Comparison of ENCODE assay signal across 34 cellular contexts in the genomic region with DNA sequence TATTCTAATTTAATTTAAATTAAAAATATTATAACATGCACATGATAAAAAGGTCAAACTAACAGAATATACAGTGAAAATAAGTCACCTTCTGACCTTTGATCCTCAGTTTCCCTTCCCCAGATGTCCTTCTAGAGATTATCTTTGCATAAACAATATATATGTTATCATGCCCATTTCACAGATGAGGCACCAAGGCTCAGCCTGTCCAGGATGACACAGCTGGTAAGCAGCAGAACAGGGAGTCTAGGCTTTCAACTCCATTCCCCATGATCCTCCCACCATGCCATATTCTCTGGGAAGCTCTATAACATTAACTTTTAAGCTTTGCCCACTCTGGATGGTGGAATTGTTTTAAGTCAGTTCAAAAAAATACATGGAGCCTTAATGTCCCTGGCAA.
"Had no signal": no experiment of that assay in that cellular context is flagged by ENCODE, and none has a peak within 500 bp of the region (broad histone marks: within the 10 kb centered on the region; RNA-seq: fewer than 3 reads in every experiment).

No MANE protein-coding gene starts in this region.

- FAIRE-seq: astrocyte, bronchial epithelial cell had no signal

- H3K9me3 ChIP-seq: adrenal gland, ascending aorta, body of pancreas, breast epithelium had no signal

- H3K4me3 ChIP-seq: adrenal gland, ascending aorta, body of pancreas, breast epithelium, cardiac muscle cell had no signal

- H3K27me3 ChIP-seq: adrenal gland, ascending aorta, body of pancreas, brain microvascular endothelial cell, breast epithelium, cardiac muscle cell had no signal

- H3K36me3 ChIP-seq: adrenal gland, brain microvascular endothelial cell, breast epithelium, cardiac muscle cell had no signal

- ATAC-seq: activated naive CD4-positive, alpha-beta T cell treated with anti-CD3 and anti-CD28 coated beads, Interleukin-2, amount 50 U/mL, for 72 hours; activated naive CD8-positive, alpha-beta T cell treated with anti-CD3 and anti-CD28 coated beads, Interleukin-2, amount 50 U/mL, for 24 hours; activated T-cell treated with anti-CD3 and anti-CD28 coated beads, Interleukin-2, amount 50 U/mL, for 4 hours; activated T-cell treated with anti-CD3 and anti-CD28 coated beads, Interleukin-2, amount 50 U/mL, for 72 hours; activated T-helper 17 cell treated with anti-CD3 and anti-CD28 coated beads, Interleukin-2, amount 50 U/mL, for 72 hours; body of pancreas had no signal

- H3K4me1 ChIP-seq: adrenal gland, ascending aorta, body of pancreas, breast epithelium had no signal

- DNase-seq: activated effector memory CD4-positive, alpha-beta T cell treated with anti-CD3 and anti-CD28 coated beads, Interleukin-2, amount 50 U/mL, for 16 hours; activated effector memory CD4-positive, alpha-beta T cell treated with Interleukin-2 at 50 U/mL for 16 hours; activated gamma-delta T cell; activated gamma-delta T cell treated with Interleukin-2 at 50 U/mL for 16 hours; activated naive CD4-positive, alpha-beta T cell; activated naive CD4-positive, alpha-beta T cell treated with anti-CD3 and anti-CD28 coated beads for 36 hours; activated naive CD4-positive, alpha-beta T cell treated with anti-CD3 and anti-CD28 coated beads, Interleukin-2, amount 10 ng/mL, durations not matched to agents 7 days and 5 days; activated naive CD4-positive, alpha-beta T cell treated with anti-CD3 and anti-CD28 coated beads, Interleukin-2, amount 50 U/mL, for 16 hours; activated naive CD4-positive, alpha-beta T cell treated with Interleukin-2 at 50 U/mL for 16 hours; activated naive CD8-positive, alpha-beta T cell treated with anti-CD3 and anti-CD28 coated beads for 36 hours; activated naive CD8-positive, alpha-beta T cell treated with anti-CD3 and anti-CD28 coated beads, Interleukin-2, amount 10 ng/mL, durations not matched to agents 7 days and 5 days; activated naive CD8-positive, alpha-beta T cell treated with anti-CD3 and anti-CD28 coated beads, Interleukin-2, amount 50 U/mL, for 24 hours; activated T-cell treated with anti-CD3 and anti-CD28 coated beads, Interleukin-2, amount 50 U/mL, for 1 hour; activated T-cell treated with anti-CD3 and anti-CD28 coated beads, Interleukin-2, amount 50 U/mL, for 24 hours; activated T-cell treated with anti-CD3 and anti-CD28 coated beads, Interleukin-2, amount 50 U/mL, for 4 hours; activated T-cell treated with anti-CD3 and anti-CD28 coated beads, Interleukin-2, amount 50 U/mL, for 48 hours; activated T-cell treated with anti-CD3 and anti-CD28 coated beads, Interleukin-2, amount 50 U/mL, for 72 hours; adrenal gland; amniotic stem cell; amygdala; anterior cingulate cortex; aorta; body of pancreas; brain microvascular endothelial cell; caudate nucleus; central memory CD4-positive, alpha-beta T cell; cerebellar nuclear complex had no signal

- H3K27ac ChIP-seq: adrenal gland, ascending aorta, body of pancreas, brain microvascular endothelial cell, breast epithelium, cardiac muscle cell had no signal
